ENCODE assay signal across 1 cellular context in the genomic region with DNA sequence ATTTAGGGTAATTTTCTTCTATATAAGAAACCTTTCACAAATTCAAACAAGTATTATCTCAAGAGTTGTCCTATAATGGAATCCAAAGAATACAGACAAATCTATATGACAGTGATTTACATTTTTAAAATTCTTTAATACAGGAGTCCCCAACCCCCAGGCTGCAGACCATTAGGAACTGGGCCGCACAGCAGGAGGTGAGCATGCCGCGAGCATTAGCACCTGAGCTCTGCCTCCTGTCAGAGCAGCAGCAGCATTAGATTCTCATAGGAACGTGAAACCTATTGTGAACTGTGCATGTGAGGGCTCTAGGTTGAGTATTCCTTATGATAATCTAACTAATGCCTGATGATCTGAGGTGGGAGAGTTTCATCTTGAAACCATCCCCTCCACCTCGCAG.
TF ChIP-seq lines count a peak whose summit lies in the region.

No MANE protein-coding gene starts in this region.

TF ChIP-seq in GM23338, 12 proteins besides CTCF, POLR2A, EP300 and RAD21:
- TF ChIP-seq, protein P1, sequence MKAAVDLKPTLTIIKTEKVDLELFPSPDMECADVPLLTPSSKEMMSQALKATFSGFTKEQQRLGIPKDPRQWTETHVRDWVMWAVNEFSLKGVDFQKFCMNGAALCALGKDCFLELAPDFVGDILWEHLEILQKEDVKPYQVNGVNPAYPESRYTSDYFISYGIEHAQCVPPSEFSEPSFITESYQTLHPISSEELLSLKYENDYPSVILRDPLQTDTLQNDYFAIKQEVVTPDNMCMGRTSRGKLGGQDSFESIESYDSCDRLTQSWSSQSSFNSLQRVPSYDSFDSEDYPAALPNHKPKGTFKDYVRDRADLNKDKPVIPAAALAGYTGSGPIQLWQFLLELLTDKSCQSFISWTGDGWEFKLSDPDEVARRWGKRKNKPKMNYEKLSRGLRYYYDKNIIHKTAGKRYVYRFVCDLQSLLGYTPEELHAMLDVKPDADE (IDR thresholded peaks at IDR 0.05) = no peak
- TF ChIP-seq CREB1 (CRISPR knock-in tag; IDR thresholded peaks at IDR 0.05; ENCODE audit: low read depth) = no peak
- no peak for TF ChIP-seq NANOG (IDR thresholded peaks at IDR 0.05; ENCODE audit: borderline replicate concordance)
- TF ChIP-seq, protein P2, sequence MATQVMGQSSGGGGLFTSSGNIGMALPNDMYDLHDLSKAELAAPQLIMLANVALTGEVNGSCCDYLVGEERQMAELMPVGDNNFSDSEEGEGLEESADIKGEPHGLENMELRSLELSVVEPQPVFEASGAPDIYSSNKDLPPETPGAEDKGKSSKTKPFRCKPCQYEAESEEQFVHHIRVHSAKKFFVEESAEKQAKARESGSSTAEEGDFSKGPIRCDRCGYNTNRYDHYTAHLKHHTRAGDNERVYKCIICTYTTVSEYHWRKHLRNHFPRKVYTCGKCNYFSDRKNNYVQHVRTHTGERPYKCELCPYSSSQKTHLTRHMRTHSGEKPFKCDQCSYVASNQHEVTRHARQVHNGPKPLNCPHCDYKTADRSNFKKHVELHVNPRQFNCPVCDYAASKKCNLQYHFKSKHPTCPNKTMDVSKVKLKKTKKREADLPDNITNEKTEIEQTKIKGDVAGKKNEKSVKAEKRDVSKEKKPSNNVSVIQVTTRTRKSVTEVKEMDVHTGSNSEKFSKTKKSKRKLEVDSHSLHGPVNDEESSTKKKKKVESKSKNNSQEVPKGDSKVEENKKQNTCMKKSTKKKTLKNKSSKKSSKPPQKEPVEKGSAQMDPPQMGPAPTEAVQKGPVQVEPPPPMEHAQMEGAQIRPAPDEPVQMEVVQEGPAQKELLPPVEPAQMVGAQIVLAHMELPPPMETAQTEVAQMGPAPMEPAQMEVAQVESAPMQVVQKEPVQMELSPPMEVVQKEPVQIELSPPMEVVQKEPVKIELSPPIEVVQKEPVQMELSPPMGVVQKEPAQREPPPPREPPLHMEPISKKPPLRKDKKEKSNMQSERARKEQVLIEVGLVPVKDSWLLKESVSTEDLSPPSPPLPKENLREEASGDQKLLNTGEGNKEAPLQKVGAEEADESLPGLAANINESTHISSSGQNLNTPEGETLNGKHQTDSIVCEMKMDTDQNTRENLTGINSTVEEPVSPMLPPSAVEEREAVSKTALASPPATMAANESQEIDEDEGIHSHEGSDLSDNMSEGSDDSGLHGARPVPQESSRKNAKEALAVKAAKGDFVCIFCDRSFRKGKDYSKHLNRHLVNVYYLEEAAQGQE (IDR thresholded peaks at IDR 0.05; ENCODE audit: unreplicated experiment) = no peak
- no peak for TF ChIP-seq JUNB (IDR thresholded peaks at IDR 0.05; ENCODE audit: unreplicated experiment)
- TF ChIP-seq EZH2 (IDR thresholded peaks at IDR 0.05; ENCODE audit: low read depth, unreplicated experiment) = no peak
- TF ChIP-seq STAT1 (IDR thresholded peaks at IDR 0.05; ENCODE audit: unreplicated experiment) = no peak
- no peak for TF ChIP-seq POLR2AphosphoS5 (IDR thresholded peaks at IDR 0.05; ENCODE audit: low read depth)
- TF ChIP-seq ZNF114 (CRISPR knock-in tag; IDR thresholded peaks at IDR 0.05) = no peak
- TF ChIP-seq ZNF331 (CRISPR knock-in tag; IDR thresholded peaks at IDR 0.05; ENCODE audit: low read depth) = no peak
- TF ChIP-seq EZH2phosphoT487 (IDR thresholded peaks at IDR 0.05; ENCODE audit: unreplicated experiment) = no peak
- TF ChIP-seq, protein P3, sequence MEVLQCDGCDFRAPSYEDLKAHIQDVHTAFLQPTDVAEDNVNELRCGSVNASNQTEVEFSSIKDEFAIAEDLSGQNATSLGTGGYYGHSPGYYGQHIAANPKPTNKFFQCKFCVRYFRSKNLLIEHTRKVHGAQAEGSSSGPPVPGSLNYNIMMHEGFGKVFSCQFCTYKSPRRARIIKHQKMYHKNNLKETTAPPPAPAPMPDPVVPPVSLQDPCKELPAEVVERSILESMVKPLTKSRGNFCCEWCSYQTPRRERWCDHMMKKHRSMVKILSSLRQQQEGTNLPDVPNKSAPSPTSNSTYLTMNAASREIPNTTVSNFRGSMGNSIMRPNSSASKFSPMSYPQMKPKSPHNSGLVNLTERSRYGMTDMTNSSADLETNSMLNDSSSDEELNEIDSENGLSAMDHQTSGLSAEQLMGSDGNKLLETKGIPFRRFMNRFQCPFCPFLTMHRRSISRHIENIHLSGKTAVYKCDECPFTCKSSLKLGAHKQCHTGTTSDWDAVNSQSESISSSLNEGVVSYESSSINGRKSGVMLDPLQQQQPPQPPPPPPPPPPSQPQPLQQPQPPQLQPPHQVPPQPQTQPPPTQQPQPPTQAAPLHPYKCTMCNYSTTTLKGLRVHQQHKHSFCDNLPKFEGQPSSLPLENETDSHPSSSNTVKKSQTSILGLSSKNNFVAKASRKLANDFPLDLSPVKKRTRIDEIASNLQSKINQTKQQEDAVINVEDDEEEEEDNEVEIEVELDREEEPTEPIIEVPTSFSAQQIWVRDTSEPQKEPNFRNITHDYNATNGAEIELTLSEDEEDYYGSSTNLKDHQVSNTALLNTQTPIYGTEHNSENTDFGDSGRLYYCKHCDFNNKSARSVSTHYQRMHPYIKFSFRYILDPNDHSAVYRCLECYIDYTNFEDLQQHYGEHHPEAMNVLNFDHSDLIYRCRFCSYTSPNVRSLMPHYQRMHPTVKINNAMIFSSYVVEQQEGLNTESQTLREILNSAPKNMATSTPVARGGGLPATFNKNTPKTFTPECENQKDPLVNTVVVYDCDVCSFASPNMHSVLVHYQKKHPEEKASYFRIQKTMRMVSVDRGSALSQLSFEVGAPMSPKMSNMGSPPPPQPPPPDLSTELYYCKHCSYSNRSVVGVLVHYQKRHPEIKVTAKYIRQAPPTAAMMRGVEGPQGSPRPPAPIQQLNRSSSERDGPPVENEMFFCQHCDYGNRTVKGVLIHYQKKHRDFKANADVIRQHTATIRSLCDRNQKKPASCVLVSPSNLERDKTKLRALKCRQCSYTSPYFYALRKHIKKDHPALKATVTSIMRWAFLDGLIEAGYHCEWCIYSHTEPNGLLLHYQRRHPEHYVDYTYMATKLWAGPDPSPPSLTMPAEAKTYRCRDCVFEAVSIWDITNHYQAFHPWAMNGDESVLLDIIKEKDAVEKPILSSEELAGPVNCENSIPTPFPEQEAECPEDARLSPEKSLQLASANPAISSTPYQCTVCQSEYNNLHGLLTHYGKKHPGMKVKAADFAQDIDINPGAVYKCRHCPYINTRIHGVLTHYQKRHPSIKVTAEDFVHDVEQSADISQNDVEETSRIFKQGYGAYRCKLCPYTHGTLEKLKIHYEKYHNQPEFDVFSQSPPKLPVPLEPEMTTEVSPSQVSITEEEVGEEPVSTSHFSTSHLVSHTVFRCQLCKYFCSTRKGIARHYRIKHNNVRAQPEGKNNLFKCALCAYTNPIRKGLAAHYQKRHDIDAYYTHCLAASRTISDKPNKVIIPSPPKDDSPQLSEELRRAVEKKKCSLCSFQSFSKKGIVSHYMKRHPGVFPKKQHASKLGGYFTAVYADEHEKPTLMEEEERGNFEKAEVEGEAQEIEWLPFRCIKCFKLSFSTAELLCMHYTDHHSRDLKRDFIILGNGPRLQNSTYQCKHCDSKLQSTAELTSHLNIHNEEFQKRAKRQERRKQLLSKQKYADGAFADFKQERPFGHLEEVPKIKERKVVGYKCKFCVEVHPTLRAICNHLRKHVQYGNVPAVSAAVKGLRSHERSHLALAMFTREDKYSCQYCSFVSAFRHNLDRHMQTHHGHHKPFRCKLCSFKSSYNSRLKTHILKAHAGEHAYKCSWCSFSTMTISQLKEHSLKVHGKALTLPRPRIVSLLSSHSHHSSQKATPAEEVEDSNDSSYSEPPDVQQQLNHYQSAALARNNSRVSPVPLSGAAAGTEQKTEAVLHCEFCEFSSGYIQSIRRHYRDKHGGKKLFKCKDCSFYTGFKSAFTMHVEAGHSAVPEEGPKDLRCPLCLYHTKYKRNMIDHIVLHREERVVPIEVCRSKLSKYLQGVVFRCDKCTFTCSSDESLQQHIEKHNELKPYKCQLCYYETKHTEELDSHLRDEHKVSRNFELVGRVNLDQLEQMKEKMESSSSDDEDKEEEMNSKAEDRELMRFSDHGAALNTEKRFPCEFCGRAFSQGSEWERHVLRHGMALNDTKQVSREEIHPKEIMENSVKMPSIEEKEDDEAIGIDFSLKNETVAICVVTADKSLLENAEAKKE (CRISPR knock-in tag; IDR thresholded peaks at IDR 0.05) = no peak
